ENCODE assay signal across 20 cellular contexts in genomic region chr20:5829241-5829809, GRCh38.
"Had no signal": no experiment of that assay in that cellular context is flagged by ENCODE, and none has a peak within 500 bp of the region (broad histone marks: within the 10 kb centered on the region; RNA-seq: fewer than 3 reads in every experiment).

No MANE protein-coding gene starts in this region.

- ATAC-seq: activated naive CD4-positive, alpha-beta T cell treated with anti-CD3 and anti-CD28 coated beads, Interleukin-2, amount 50 U/mL, for 72 hours; activated naive CD8-positive, alpha-beta T cell treated with anti-CD3 and anti-CD28 coated beads, Interleukin-2, amount 50 U/mL, for 24 hours; activated T-cell treated with anti-CD3 and anti-CD28 coated beads, Interleukin-2, amount 50 U/mL, for 4 hours; T-helper 17 cell had no signal

- DNase-seq: activated CD4-positive, alpha-beta memory T cell treated with anti-CD3 and anti-CD28 coated beads for 36 hours; activated CD4-positive, alpha-beta T cell treated with anti-CD3 and anti-CD28 coated beads, Interleukin-2, amount 10 ng/mL, durations not matched to agents 7 days and 5 days; activated CD4-positive, CD25-positive, alpha-beta regulatory T cell; activated CD8-positive, alpha-beta memory T cell treated with anti-CD3 and anti-CD28 coated beads for 24 hours; activated effector memory CD4-positive, alpha-beta T cell treated with anti-CD3 and anti-CD28 coated beads, Interleukin-2, amount 50 U/mL, for 16 hours; activated naive CD4-positive, alpha-beta T cell treated with Interleukin-2 at 50 U/mL for 16 hours; activated naive CD8-positive, alpha-beta T cell treated with anti-CD3 and anti-CD28 coated beads, Interleukin-2, amount 50 U/mL, for 24 hours; activated T-cell treated with anti-CD3 and anti-CD28 coated beads, Interleukin-2, amount 50 U/mL, for 4 hours; amygdala; brain microvascular endothelial cell; Kasumi-1; NCI-H2029 treated with DMSO at 0.1 percent for 48 hours; NCI-H446; NCI-H526; Peyer's patch; Right ventricle myocardium superior; SJCRH30; T-helper 17 cell; T1000 had no signal
